Comparison of ENCODE assay signal across 1 cellular context in genomic region chr3:4979401-4980228, GRCh38.
TF ChIP-seq lines count a peak whose summit lies in the region.

TSS of gene BHLHE40 (plus strand) at chr3:4979437. CDS start at chr3:4979719, 282 bp downstream.

TF ChIP-seq in K562, 482 proteins besides CTCF, POLR2A, EP300 and RAD21 (continued from another document and continues in another):
- TF ChIP-seq, protein P1, sequence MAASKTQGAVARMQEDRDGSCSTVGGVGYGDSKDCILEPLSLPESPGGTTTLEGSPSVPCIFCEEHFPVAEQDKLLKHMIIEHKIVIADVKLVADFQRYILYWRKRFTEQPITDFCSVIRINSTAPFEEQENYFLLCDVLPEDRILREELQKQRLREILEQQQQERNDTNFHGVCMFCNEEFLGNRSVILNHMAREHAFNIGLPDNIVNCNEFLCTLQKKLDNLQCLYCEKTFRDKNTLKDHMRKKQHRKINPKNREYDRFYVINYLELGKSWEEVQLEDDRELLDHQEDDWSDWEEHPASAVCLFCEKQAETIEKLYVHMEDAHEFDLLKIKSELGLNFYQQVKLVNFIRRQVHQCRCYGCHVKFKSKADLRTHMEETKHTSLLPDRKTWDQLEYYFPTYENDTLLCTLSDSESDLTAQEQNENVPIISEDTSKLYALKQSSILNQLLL (CRISPR knock-in tag; IDR thresholded peaks at IDR 0.05; ENCODE audit: borderline replicate concordance): no peak
- TF ChIP-seq CBX3 (IDR thresholded peaks at IDR 0.05; ENCODE audit: borderline replicate concordance in 1 of 2, low read length in 2 of 2): no peak; a peak in 1 of 3 replicates
- TF ChIP-seq ZBTB1 (CRISPR knock-in tag; IDR thresholded peaks at IDR 0.05; ENCODE audit: borderline replicate concordance, low read depth): 0 out of 2 replicates have a peak, but pooled peaks have one; percentile 1
- no peak for TF ChIP-seq TAF9B (IDR thresholded peaks at IDR 0.05; ENCODE audit: partially characterized antibody)
- TF ChIP-seq, protein P2, sequence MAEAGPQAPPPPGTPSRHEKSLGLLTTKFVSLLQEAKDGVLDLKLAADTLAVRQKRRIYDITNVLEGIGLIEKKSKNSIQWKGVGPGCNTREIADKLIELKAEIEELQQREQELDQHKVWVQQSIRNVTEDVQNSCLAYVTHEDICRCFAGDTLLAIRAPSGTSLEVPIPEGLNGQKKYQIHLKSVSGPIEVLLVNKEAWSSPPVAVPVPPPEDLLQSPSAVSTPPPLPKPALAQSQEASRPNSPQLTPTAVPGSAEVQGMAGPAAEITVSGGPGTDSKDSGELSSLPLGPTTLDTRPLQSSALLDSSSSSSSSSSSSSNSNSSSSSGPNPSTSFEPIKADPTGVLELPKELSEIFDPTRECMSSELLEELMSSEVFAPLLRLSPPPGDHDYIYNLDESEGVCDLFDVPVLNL (CRISPR knock-in tag; IDR thresholded peaks at IDR 0.05; ENCODE audit: low read depth): no peak
- TF ChIP-seq TRIM24 (IDR thresholded peaks at IDR 0.05): no peak
- no peak for TF ChIP-seq E4F1 (CRISPR knock-in tag; IDR thresholded peaks at IDR 0.05; ENCODE audit: borderline replicate concordance)
- no peak; the same call in 1 of the 2 replicates for TF ChIP-seq ZNF695 (CRISPR knock-in tag; IDR thresholded peaks at IDR 0.05)
- TF ChIP-seq, protein P3, sequence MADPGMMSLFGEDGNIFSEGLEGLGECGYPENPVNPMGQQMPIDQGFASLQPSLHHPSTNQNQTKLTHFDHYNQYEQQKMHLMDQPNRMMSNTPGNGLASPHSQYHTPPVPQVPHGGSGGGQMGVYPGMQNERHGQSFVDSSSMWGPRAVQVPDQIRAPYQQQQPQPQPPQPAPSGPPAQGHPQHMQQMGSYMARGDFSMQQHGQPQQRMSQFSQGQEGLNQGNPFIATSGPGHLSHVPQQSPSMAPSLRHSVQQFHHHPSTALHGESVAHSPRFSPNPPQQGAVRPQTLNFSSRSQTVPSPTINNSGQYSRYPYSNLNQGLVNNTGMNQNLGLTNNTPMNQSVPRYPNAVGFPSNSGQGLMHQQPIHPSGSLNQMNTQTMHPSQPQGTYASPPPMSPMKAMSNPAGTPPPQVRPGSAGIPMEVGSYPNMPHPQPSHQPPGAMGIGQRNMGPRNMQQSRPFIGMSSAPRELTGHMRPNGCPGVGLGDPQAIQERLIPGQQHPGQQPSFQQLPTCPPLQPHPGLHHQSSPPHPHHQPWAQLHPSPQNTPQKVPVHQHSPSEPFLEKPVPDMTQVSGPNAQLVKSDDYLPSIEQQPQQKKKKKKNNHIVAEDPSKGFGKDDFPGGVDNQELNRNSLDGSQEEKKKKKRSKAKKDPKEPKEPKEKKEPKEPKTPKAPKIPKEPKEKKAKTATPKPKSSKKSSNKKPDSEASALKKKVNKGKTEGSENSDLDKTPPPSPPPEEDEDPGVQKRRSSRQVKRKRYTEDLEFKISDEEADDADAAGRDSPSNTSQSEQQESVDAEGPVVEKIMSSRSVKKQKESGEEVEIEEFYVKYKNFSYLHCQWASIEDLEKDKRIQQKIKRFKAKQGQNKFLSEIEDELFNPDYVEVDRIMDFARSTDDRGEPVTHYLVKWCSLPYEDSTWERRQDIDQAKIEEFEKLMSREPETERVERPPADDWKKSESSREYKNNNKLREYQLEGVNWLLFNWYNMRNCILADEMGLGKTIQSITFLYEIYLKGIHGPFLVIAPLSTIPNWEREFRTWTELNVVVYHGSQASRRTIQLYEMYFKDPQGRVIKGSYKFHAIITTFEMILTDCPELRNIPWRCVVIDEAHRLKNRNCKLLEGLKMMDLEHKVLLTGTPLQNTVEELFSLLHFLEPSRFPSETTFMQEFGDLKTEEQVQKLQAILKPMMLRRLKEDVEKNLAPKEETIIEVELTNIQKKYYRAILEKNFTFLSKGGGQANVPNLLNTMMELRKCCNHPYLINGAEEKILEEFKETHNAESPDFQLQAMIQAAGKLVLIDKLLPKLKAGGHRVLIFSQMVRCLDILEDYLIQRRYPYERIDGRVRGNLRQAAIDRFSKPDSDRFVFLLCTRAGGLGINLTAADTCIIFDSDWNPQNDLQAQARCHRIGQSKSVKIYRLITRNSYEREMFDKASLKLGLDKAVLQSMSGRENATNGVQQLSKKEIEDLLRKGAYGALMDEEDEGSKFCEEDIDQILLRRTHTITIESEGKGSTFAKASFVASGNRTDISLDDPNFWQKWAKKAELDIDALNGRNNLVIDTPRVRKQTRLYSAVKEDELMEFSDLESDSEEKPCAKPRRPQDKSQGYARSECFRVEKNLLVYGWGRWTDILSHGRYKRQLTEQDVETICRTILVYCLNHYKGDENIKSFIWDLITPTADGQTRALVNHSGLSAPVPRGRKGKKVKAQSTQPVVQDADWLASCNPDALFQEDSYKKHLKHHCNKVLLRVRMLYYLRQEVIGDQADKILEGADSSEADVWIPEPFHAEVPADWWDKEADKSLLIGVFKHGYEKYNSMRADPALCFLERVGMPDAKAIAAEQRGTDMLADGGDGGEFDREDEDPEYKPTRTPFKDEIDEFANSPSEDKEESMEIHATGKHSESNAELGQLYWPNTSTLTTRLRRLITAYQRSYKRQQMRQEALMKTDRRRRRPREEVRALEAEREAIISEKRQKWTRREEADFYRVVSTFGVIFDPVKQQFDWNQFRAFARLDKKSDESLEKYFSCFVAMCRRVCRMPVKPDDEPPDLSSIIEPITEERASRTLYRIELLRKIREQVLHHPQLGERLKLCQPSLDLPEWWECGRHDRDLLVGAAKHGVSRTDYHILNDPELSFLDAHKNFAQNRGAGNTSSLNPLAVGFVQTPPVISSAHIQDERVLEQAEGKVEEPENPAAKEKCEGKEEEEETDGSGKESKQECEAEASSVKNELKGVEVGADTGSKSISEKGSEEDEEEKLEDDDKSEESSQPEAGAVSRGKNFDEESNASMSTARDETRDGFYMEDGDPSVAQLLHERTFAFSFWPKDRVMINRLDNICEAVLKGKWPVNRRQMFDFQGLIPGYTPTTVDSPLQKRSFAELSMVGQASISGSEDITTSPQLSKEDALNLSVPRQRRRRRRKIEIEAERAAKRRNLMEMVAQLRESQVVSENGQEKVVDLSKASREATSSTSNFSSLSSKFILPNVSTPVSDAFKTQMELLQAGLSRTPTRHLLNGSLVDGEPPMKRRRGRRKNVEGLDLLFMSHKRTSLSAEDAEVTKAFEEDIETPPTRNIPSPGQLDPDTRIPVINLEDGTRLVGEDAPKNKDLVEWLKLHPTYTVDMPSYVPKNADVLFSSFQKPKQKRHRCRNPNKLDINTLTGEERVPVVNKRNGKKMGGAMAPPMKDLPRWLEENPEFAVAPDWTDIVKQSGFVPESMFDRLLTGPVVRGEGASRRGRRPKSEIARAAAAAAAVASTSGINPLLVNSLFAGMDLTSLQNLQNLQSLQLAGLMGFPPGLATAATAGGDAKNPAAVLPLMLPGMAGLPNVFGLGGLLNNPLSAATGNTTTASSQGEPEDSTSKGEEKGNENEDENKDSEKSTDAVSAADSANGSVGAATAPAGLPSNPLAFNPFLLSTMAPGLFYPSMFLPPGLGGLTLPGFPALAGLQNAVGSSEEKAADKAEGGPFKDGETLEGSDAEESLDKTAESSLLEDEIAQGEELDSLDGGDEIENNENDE (IDR thresholded peaks at IDR 0.05; ENCODE audit: low read depth, low read length): no peak
- TF ChIP-seq CXXC5 (CRISPR knock-in tag; IDR thresholded peaks at IDR 0.05): peak; percentile 40
- TF ChIP-seq ELF1 (tag; IDR thresholded peaks at IDR 0.05): no peak
- TF ChIP-seq MAFF (IDR thresholded peaks at IDR 0.05; ENCODE audit: low read length): no peak
- TF ChIP-seq LEF1 (IDR thresholded peaks at IDR 0.05): no peak
- TF ChIP-seq ZEB2 (IDR thresholded peaks at IDR 0.05): no peak
- no peak for TF ChIP-seq CHD2 (IDR thresholded peaks at IDR 0.05; ENCODE audit: low read depth, low read length)
- TF ChIP-seq LCOR (CRISPR knock-in tag; IDR thresholded peaks at IDR 0.05): no peak
- TF ChIP-seq, protein P4, sequence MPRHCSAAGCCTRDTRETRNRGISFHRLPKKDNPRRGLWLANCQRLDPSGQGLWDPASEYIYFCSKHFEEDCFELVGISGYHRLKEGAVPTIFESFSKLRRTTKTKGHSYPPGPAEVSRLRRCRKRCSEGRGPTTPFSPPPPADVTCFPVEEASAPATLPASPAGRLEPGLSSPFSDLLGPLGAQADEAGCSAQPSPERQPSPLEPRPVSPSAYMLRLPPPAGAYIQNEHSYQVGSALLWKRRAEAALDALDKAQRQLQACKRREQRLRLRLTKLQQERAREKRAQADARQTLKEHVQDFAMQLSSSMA (CRISPR knock-in tag; IDR thresholded peaks at IDR 0.05): no peak
- no peak for TF ChIP-seq POLR3A (IDR thresholded peaks at IDR 0.05; ENCODE audit: borderline replicate concordance, extremely low read depth, insufficient read depth, insufficient read length)
- TF ChIP-seq SIRT6 (IDR thresholded peaks at IDR 0.05; ENCODE audit: low read depth, low read length): no peak
- no peak for TF ChIP-seq DNMT1 (IDR thresholded peaks at IDR 0.05)
- TF ChIP-seq SREBF1 (IDR thresholded peaks at IDR 0.05; ENCODE audit: borderline replicate concordance, low read depth, low read length): no peak
- TF ChIP-seq ZNF780A (CRISPR knock-in tag; IDR thresholded peaks at IDR 0.05): 0 out of 2 replicates have a peak, but pooled peaks have one; percentile 48
- TF ChIP-seq, protein P5, sequence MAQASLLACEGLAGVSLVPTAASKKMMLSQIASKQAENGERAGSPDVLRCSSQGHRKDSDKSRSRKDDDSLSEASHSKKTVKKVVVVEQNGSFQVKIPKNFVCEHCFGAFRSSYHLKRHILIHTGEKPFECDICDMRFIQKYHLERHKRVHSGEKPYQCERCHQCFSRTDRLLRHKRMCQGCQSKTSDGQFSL (CRISPR knock-in tag; IDR thresholded peaks at IDR 0.05): peak; percentile 75
- TF ChIP-seq, protein P5 (tag; IDR thresholded peaks at IDR 0.05): no peak
- peak in 1 of 2 experiments; percentile 58; a peak in 1 of 4 replicates for TF ChIP-seq TEAD1 (CRISPR knock-in tag; IDR thresholded peaks at IDR 0.05)
- TF ChIP-seq ZNF778 (CRISPR knock-in tag; IDR thresholded peaks at IDR 0.05): no peak
- TF ChIP-seq NFATC3 (IDR thresholded peaks at IDR 0.05): no peak
- TF ChIP-seq ATF3 (IDR thresholded peaks at IDR 0.05): no peak
- no peak for TF ChIP-seq ATF3 (CRISPR knock-in tag; conservative IDR thresholded peaks at IDR 0.05)
- peak; percentile 51 for TF ChIP-seq RBM22 (IDR thresholded peaks at IDR 0.05; ENCODE audit: low read depth, low read length, poor library complexity, severe bottlenecking)
- TF ChIP-seq SPI1 (IDR thresholded peaks at IDR 0.05; ENCODE audit: borderline replicate concordance, low read depth, low read length): no peak
- TF ChIP-seq ESRRB (CRISPR knock-in tag; IDR thresholded peaks at IDR 0.05; ENCODE audit: borderline replicate concordance): no peak
- no peak for TF ChIP-seq ZNF217 (CRISPR knock-in tag; IDR thresholded peaks at IDR 0.05)
- TF ChIP-seq JUNB (CRISPR knock-in tag; conservative IDR thresholded peaks at IDR 0.05): 0 out of 2 replicates have a peak, but pooled peaks have one; percentile 2
- TF ChIP-seq BRF1 (IDR thresholded peaks at IDR 0.05; ENCODE audit: borderline replicate concordance, extremely low read depth, insufficient read length): no peak
- TF ChIP-seq HMG20B (CRISPR knock-in tag; IDR thresholded peaks at IDR 0.05): no peak
- TF ChIP-seq PTBP1 (IDR thresholded peaks at IDR 0.05; ENCODE audit: low read depth, low read length): 0 out of 2 replicates have a peak, but pooled peaks have one; percentile 10
- no peak for TF ChIP-seq HMBOX1 (IDR thresholded peaks at IDR 0.05)
- TF ChIP-seq ZSCAN32 (CRISPR knock-in tag; IDR thresholded peaks at IDR 0.05): no peak
- TF ChIP-seq PHB2 (IDR thresholded peaks at IDR 0.05; ENCODE audit: low read depth): no peak
